ENCODE assay signal across 26 cellular contexts in the genomic region with DNA sequence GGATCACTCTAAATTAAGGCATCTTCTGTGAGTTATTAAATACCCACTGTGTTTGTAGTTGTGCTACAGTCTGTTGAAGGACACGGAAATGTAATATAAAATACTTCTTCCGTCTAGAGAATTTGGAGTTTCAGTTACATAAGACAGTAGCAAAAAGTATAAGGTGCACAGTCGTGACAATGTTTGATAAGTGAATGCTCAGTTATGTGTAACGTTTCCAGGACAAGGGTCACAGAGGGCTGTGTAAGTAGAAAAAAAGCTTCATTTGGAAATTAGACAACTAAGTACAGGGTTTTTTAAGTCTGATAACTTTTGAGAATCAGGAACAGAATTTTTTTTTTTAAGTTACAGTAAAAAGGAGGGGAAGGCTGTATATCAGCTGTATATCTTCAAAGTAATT. TPM values are rescaled to one million over a fixed set of nuclear protein-coding genes. Genes with fewer than 3 reads are reported as not detected.
A peak's percentile ranks its signal among the peaks of the same experiment; 100 is the strongest.
DNase-seq lines count a peak whose midpoint lies in the region; ATAC-seq and TF ChIP-seq lines count a peak whose summit lies in the region.
"Had no signal": no experiment of that assay in that cellular context is flagged by ENCODE, and none has a peak within 500 bp of the region (broad histone marks: within the 10 kb centered on the region; RNA-seq: fewer than 3 reads in every experiment).

No MANE protein-coding gene starts in this region.

- POLR2A ChIA-PET in activated CD8-positive, alpha-beta T cell treated with anti-CD3 and anti-CD28 coated beads for 36 hours (lab: Charles Lee): interaction anchor here (0.6 to 1.0 kb wide), 3 partner anchors 12 to 20 kb away, joined by 3 read pairs; no protein-coding TSS in a partner anchor
- POLR2A ChIA-PET in activated CD8-positive, alpha-beta T cell treated with anti-CD3 and anti-CD28 coated beads, Interleukin-2, amount 10 ng/mL, durations not matched to agents 7 days and 5 days (lab: Charles Lee): no interaction called here
- POLR2A ChIA-PET in CD4-positive, alpha-beta memory T cell (lab: Charles Lee; ENCODE audit: partially characterized antibody): no interaction called here

- H3K36me3 ChIP-seq in CD4-positive, alpha-beta memory T cell (ENCODE audit: insufficient read depth, low read length): peaks cover 80% of the 10 kb centered on the region
- H3K36me3 ChIP-seq in prostate gland: peaks cover 0 to 3% of the 10 kb centered on the region in 2 donors
- H3K36me3 ChIP-seq: ovary had no signal

- DNase-seq in activated CD8-positive, alpha-beta T cell treated with anti-CD3 and anti-CD28 coated beads for 36 hours: no peak
- DNase-seq in activated CD8-positive, alpha-beta T cell treated with anti-CD3 and anti-CD28 coated beads, Interleukin-2, amount 10 ng/mL, durations not matched to agents 7 days and 5 days: no peak
- DNase-seq in CD4-positive, alpha-beta memory T cell: no peak
- DNase-seq in natural killer cell (no peak), occipital lobe (lab: John Stamatoyannopoulos, UW) (no peak), prostate gland (ENCODE audit: low spot score) (no peak)
- DNase-seq: activated CD8-positive, alpha-beta memory T cell treated with anti-CD3 and anti-CD28 coated beads, Interleukin-2, amount 50 U/mL, for 48 hours; activated gamma-delta T cell treated with Interleukin-2 at 50 U/mL for 16 hours; anterior cingulate cortex; colonic mucosa; effector memory CD4-positive, alpha-beta T cell; hippocampal formation; mammary epithelial cell; mucosa of descending colon; NCI-H1048; ovary; SIG-M5; stimulated activated naive CD4-positive, alpha-beta T cell; T1000; WERI-Rb-1 had no signal

- peaks cover 60% of the 10 kb centered on the region for H3K36me3 Mint-ChIP-seq in activated CD8-positive, alpha-beta T cell treated with anti-CD3 and anti-CD28 coated beads for 36 hours (ENCODE audit: low read depth)
- H3K36me3 Mint-ChIP-seq in activated CD8-positive, alpha-beta T cell treated with anti-CD3 and anti-CD28 coated beads, Interleukin-2, amount 10 ng/mL, durations not matched to agents 7 days and 5 days (ENCODE audit: low read depth): peaks cover 75% of the 10 kb centered on the region
- H3K36me3 Mint-ChIP-seq in CD4-positive, alpha-beta memory T cell: peaks cover 68 to 86% of the 10 kb centered on the region in 2 donors
- peaks cover 94% of the 10 kb centered on the region for H3K36me3 Mint-ChIP-seq in activated T-helper 17 cell treated with anti-CD3 and anti-CD28 coated beads, Interleukin-2, amount 50 U/mL, for 72 hours (ENCODE audit: low read depth)
- H3K36me3 Mint-ChIP-seq in natural killer cell: peaks cover 48% of the 10 kb centered on the region

- H3K4me1 ChIP-seq in CD4-positive, alpha-beta memory T cell (ENCODE audit: insufficient read depth, low read length): no peaks in the 10 kb centered on the region
- no peaks in the 10 kb centered on the region for H3K4me1 ChIP-seq in prostate gland (replicated peaks)
- H3K4me1 ChIP-seq: A549, colonic mucosa had no signal

- H3K27ac ChIP-seq in CD4-positive, alpha-beta memory T cell (ENCODE audit: low read depth, low read length): no peak overlapping the region
- H3K27ac ChIP-seq in prostate gland: no peak overlapping the region
- H3K27ac ChIP-seq: A549, colonic mucosa, epithelial cell of prostate, ovary, thoracic aorta, WERI-Rb-1 had no signal

- TF ChIP-seq POLR2A in prostate gland (IDR thresholded peaks at IDR 0.05): no peak

- no peaks in the 10 kb centered on the region for H3K27me3 Mint-ChIP-seq in activated CD8-positive, alpha-beta T cell treated with anti-CD3 and anti-CD28 coated beads for 36 hours
- no peaks in the 10 kb centered on the region for H3K27me3 Mint-ChIP-seq in activated CD8-positive, alpha-beta T cell treated with anti-CD3 and anti-CD28 coated beads, Interleukin-2, amount 10 ng/mL, durations not matched to agents 7 days and 5 days (ENCODE audit: low read depth)
- no peaks in the 10 kb centered on the region for H3K27me3 Mint-ChIP-seq in CD4-positive, alpha-beta memory T cell
- no peaks in the 10 kb centered on the region for H3K27me3 Mint-ChIP-seq in activated T-helper 17 cell treated with anti-CD3 and anti-CD28 coated beads, Interleukin-2, amount 50 U/mL, for 72 hours
- no peaks in the 10 kb centered on the region for H3K27me3 Mint-ChIP-seq in natural killer cell (ENCODE audit: low read depth in 2 of 2)

- WGBS in prostate gland: 84% methylated on average over 4 of the region's 4 CpGs

- no peak overlapping the region for H3K4me3 Mint-ChIP-seq in activated CD8-positive, alpha-beta T cell treated with anti-CD3 and anti-CD28 coated beads for 36 hours
- no peak overlapping the region for H3K4me3 Mint-ChIP-seq in activated CD8-positive, alpha-beta T cell treated with anti-CD3 and anti-CD28 coated beads, Interleukin-2, amount 10 ng/mL, durations not matched to agents 7 days and 5 days
- no peak overlapping the region for H3K4me3 Mint-ChIP-seq in CD4-positive, alpha-beta memory T cell
- no peak overlapping the region for H3K4me3 Mint-ChIP-seq in activated T-helper 17 cell treated with anti-CD3 and anti-CD28 coated beads, Interleukin-2, amount 50 U/mL, for 72 hours
- no peak overlapping the region for H3K4me3 Mint-ChIP-seq in natural killer cell
- H3K4me3 Mint-ChIP-seq: nephron had no signal

- no peaks in the 10 kb centered on the region for H3K9me3 ChIP-seq in CD4-positive, alpha-beta memory T cell (ENCODE audit: control insufficient read depth in 1 of 2, low read length in 2 of 2)
- H3K9me3 ChIP-seq in prostate gland: no peaks in the 10 kb centered on the region
- H3K9me3 ChIP-seq: A549, colonic mucosa, mucosa of descending colon, ovary, thoracic aorta had no signal

- H3K4me1 Mint-ChIP-seq in activated CD8-positive, alpha-beta T cell treated with anti-CD3 and anti-CD28 coated beads for 36 hours (ENCODE audit: low read depth): peaks cover 19% of the 10 kb centered on the region
- peaks cover 26% of the 10 kb centered on the region for H3K4me1 Mint-ChIP-seq in activated CD8-positive, alpha-beta T cell treated with anti-CD3 and anti-CD28 coated beads, Interleukin-2, amount 10 ng/mL, durations not matched to agents 7 days and 5 days (ENCODE audit: low read depth)
- H3K4me1 Mint-ChIP-seq in CD4-positive, alpha-beta memory T cell: peaks cover 0 to 5% (median 4%) of the 10 kb centered on the region in 4 donors
- H3K4me1 Mint-ChIP-seq in activated T-helper 17 cell treated with anti-CD3 and anti-CD28 coated beads, Interleukin-2, amount 50 U/mL, for 72 hours: peaks cover 3% of the 10 kb centered on the region
- peaks cover 5 to 13% of the 10 kb centered on the region in 2 donors for H3K4me1 Mint-ChIP-seq in natural killer cell
- H3K4me1 Mint-ChIP-seq: nephron had no signal

- H3K27ac Mint-ChIP-seq in activated CD8-positive, alpha-beta T cell treated with anti-CD3 and anti-CD28 coated beads for 36 hours: peak overlapping the region; percentile 50
- no peak overlapping the region for H3K27ac Mint-ChIP-seq in activated CD8-positive, alpha-beta T cell treated with anti-CD3 and anti-CD28 coated beads, Interleukin-2, amount 10 ng/mL, durations not matched to agents 7 days and 5 days
- H3K27ac Mint-ChIP-seq in CD4-positive, alpha-beta memory T cell: peak overlapping the region in 4 of 7 donors; percentile 9 to 53 (median 28)
- H3K27ac Mint-ChIP-seq in activated T-helper 17 cell treated with anti-CD3 and anti-CD28 coated beads, Interleukin-2, amount 50 U/mL, for 72 hours: peak overlapping the region; percentile 64
- peak overlapping the region; percentile 4 to 60 for H3K27ac Mint-ChIP-seq in natural killer cell

- H3K4me3 ChIP-seq in CD4-positive, alpha-beta memory T cell (ENCODE audit: low read length in 2 of 2): no peak overlapping the region
- no peak overlapping the region for H3K4me3 ChIP-seq in prostate gland
- H3K4me3 ChIP-seq: A549, colonic mucosa, mucosa of descending colon, ovary, thoracic aorta had no signal

- intact Hi-C loops in activated CD8-positive, alpha-beta T cell treated with anti-CD3 and anti-CD28 coated beads for 36 hours (cut with micrococcal nuclease): no loop called here
- intact Hi-C loops in CD4-positive, alpha-beta memory T cell (cut with micrococcal nuclease): no loop called here
- intact Hi-C loops in natural killer cell (cut with micrococcal nuclease) (no loop called here), prostate gland (cut with DNase I) (no loop called here)

- no peak for TF ChIP-seq CTCF in activated CD8-positive, alpha-beta T cell treated with anti-CD3 and anti-CD28 coated beads for 36 hours (IDR thresholded peaks at IDR 0.05)
- TF ChIP-seq CTCF in natural killer cell (IDR thresholded peaks at IDR 0.05): no peak
- TF ChIP-seq CTCF in prostate gland (IDR thresholded peaks at IDR 0.05): no peak

- CTCF ChIA-PET in activated CD8-positive, alpha-beta T cell treated with anti-CD3 and anti-CD28 coated beads for 36 hours (lab: Charles Lee): no interaction called here
- CTCF ChIA-PET in activated CD8-positive, alpha-beta T cell treated with anti-CD3 and anti-CD28 coated beads, Interleukin-2, amount 10 ng/mL, durations not matched to agents 7 days and 5 days (lab: Charles Lee): no interaction called here
- CTCF ChIA-PET in CD4-positive, alpha-beta memory T cell (lab: Charles Lee; ENCODE audit: partially characterized antibody): no interaction called here

- ATAC-seq in activated CD8-positive, alpha-beta T cell treated with anti-CD3 and anti-CD28 coated beads for 36 hours: no peak
- ATAC-seq in activated CD8-positive, alpha-beta T cell treated with anti-CD3 and anti-CD28 coated beads, Interleukin-2, amount 10 ng/mL, durations not matched to agents 7 days and 5 days: no peak
- ATAC-seq in activated T-helper 17 cell treated with anti-CD3 and anti-CD28 coated beads, Interleukin-2, amount 50 U/mL, for 72 hours (replicated peaks): no peak
- ATAC-seq in natural killer cell (no peak), HG02610 (IDR thresholded peaks at IDR 0.05; ENCODE audit: unreplicated experiment) (no peak)
- ATAC-seq: A549, mucosa of descending colon had no signal

- no peaks in the 10 kb centered on the region for H3K9me3 Mint-ChIP-seq in activated CD8-positive, alpha-beta T cell treated with anti-CD3 and anti-CD28 coated beads for 36 hours
- H3K9me3 Mint-ChIP-seq in activated CD8-positive, alpha-beta T cell treated with anti-CD3 and anti-CD28 coated beads, Interleukin-2, amount 10 ng/mL, durations not matched to agents 7 days and 5 days (ENCODE audit: insufficient read depth): no peaks in the 10 kb centered on the region
- no peaks in the 10 kb centered on the region for H3K9me3 Mint-ChIP-seq in CD4-positive, alpha-beta memory T cell
- H3K9me3 Mint-ChIP-seq in activated T-helper 17 cell treated with anti-CD3 and anti-CD28 coated beads, Interleukin-2, amount 50 U/mL, for 72 hours: no peaks in the 10 kb centered on the region
- H3K9me3 Mint-ChIP-seq in natural killer cell: no peaks in the 10 kb centered on the region
- H3K9me3 Mint-ChIP-seq: nephron had no signal

- H3K27me3 ChIP-seq in CD4-positive, alpha-beta memory T cell (ENCODE audit: insufficient read depth, low read length): no peaks in the 10 kb centered on the region
- H3K27me3 ChIP-seq in prostate gland (replicated peaks; ENCODE audit: insufficient read depth): no peaks in the 10 kb centered on the region
- H3K27me3 ChIP-seq: colonic mucosa, ovary had no signal

RNA-seq across cellular contexts. Expression of gene SRSF11, which starts 27.5 kb away (rescaled TPM):
- total RNA-seq in activated CD8-positive, alpha-beta T cell treated with anti-CD3 and anti-CD28 coated beads for 36 hours: 100 to 1,000 TPM; 194 to 203 TPM
- 100 to 1,000 TPM; 165 to 169 TPM for total RNA-seq in activated CD8-positive, alpha-beta T cell treated with anti-CD3 and anti-CD28 coated beads, Interleukin-2, amount 10 ng/mL, durations not matched to agents 7 days and 5 days
- total RNA-seq in CD4-positive, alpha-beta memory T cell: 100 to 1,000 TPM; 359 to 374 TPM
- 100 to 1,000 TPM in 1 of 2 donors, 10 to 100 TPM in 1; 65.8 to 105 TPM for polyA plus RNA-seq in CD4-positive, alpha-beta memory T cell
- total RNA-seq in activated T-helper 17 cell treated with anti-CD3 and anti-CD28 coated beads, Interleukin-2, amount 50 U/mL, for 72 hours: 100 to 1,000 TPM; 195 to 227 TPM
- total RNA-seq in natural killer cell (100 to 1,000 TPM; 347 to 374 (median 359) TPM), occipital lobe (212 TPM), prostate gland (100 to 1,000 TPM in 1 of 2 donors, 10 to 100 TPM in 1; 71.5 to 135 TPM)

RNA-seq across cellular contexts. Expression of gene LRRC40, which starts 43.4 kb away (rescaled TPM):
- total RNA-seq in activated CD8-positive, alpha-beta T cell treated with anti-CD3 and anti-CD28 coated beads for 36 hours: 10 to 100 TPM; 20.9 to 21.0 TPM
- total RNA-seq in activated CD8-positive, alpha-beta T cell treated with anti-CD3 and anti-CD28 coated beads, Interleukin-2, amount 10 ng/mL, durations not matched to agents 7 days and 5 days: 10 to 100 TPM; 22.5 to 22.7 TPM
- total RNA-seq in CD4-positive, alpha-beta memory T cell: 10 to 100 TPM; 11.3 to 11.6 TPM
- 1 to 10 TPM; 5.4 to 9.1 TPM for polyA plus RNA-seq in CD4-positive, alpha-beta memory T cell
- 10 to 100 TPM; 21.4 to 24.0 TPM for total RNA-seq in activated T-helper 17 cell treated with anti-CD3 and anti-CD28 coated beads, Interleukin-2, amount 50 U/mL, for 72 hours
- 10 to 100 TPM; 15.5 to 18.4 (median 16.5) TPM for total RNA-seq in natural killer cell
- total RNA-seq in occipital lobe: 97.8 TPM
- total RNA-seq in prostate gland: 10 to 100 TPM; 10.7 to 18.6 TPM
